1 cellular context compared by ENCODE assay signal in the genomic region with DNA sequence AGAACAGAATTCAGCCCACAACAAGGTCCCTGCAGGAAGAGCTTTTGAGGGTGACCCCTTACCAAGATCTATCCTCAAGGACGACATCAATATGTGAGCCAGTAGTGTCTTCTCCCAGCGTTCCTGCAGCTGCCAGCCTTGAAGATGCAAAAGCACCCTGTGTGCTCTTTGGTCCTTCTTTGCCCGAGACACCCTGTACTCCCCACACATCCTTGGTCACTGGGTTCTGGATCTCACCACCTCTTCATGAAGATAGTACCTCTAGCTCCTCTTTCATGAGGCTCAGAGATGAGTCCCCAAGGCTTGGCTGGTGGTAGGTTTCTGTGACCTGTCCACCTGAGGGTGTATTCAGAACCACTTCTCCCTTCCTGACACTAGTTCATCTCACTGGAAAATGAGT.
TF ChIP-seq lines count a peak whose summit lies in the region.

No MANE protein-coding gene starts in this region.

TF ChIP-seq in HepG2, 621 proteins besides CTCF, POLR2A, EP300 and RAD21:
- TF ChIP-seq, protein P1, sequence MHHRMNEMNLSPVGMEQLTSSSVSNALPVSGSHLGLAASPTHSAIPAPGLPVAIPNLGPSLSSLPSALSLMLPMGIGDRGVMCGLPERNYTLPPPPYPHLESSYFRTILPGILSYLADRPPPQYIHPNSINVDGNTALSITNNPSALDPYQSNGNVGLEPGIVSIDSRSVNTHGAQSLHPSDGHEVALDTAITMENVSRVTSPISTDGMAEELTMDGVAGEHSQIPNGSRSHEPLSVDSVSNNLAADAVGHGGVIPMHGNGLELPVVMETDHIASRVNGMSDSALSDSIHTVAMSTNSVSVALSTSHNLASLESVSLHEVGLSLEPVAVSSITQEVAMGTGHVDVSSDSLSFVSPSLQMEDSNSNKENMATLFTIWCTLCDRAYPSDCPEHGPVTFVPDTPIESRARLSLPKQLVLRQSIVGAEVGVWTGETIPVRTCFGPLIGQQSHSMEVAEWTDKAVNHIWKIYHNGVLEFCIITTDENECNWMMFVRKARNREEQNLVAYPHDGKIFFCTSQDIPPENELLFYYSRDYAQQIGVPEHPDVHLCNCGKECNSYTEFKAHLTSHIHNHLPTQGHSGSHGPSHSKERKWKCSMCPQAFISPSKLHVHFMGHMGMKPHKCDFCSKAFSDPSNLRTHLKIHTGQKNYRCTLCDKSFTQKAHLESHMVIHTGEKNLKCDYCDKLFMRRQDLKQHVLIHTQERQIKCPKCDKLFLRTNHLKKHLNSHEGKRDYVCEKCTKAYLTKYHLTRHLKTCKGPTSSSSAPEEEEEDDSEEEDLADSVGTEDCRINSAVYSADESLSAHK (CRISPR knock-in tag; IDR thresholded peaks at IDR 0.05; ENCODE audit: borderline replicate concordance), result no peak
- TF ChIP-seq ZNF773 (CRISPR knock-in tag; IDR thresholded peaks at IDR 0.05; ENCODE audit: borderline replicate concordance) (no peak), THAP11 (CRISPR knock-in tag; IDR thresholded peaks at IDR 0.05) (no peak), ZNF605 (CRISPR knock-in tag; IDR thresholded peaks at IDR 0.05) (peak; percentile 27; the same call in 1 of the 2 replicates), ZNF780A (CRISPR knock-in tag; IDR thresholded peaks at IDR 0.05) (no peak)
- TF ChIP-seq, protein P2, sequence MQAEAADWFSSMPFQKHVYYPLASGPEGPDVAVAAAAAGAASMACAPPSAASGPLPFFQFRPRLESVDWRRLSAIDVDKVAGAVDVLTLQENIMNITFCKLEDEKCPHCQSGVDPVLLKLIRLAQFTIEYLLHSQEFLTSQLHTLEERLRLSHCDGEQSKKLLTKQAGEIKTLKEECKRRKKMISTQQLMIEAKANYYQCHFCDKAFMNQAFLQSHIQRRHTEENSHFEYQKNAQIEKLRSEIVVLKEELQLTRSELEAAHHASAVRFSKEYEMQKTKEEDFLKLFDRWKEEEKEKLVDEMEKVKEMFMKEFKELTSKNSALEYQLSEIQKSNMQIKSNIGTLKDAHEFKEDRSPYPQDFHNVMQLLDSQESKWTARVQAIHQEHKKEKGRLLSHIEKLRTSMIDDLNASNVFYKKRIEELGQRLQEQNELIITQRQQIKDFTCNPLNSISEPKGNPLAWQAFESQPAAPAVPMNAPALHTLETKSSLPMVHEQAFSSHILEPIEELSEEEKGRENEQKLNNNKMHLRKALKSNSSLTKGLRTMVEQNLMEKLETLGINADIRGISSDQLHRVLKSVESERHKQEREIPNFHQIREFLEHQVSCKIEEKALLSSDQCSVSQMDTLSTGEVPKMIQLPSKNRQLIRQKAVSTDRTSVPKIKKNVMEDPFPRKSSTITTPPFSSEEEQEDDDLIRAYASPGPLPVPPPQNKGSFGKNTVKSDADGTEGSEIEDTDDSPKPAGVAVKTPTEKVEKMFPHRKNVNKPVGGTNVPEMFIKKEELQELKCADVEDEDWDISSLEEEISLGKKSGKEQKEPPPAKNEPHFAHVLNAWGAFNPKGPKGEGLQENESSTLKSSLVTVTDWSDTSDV (CRISPR knock-in tag; IDR thresholded peaks at IDR 0.05), result no peak
